Comparison of ENCODE assay signal across 8 cellular contexts in genomic region chr19:48351341-48351752, GRCh38. TPM values are rescaled to one million over a fixed set of nuclear protein-coding genes. Genes with fewer than 3 reads are reported as not detected.
DNase-seq lines count a peak whose midpoint lies in the region; ATAC-seq and TF ChIP-seq lines count a peak whose summit lies in the region.

No MANE protein-coding gene starts in this region.

- H3K4me3 ChIP-seq in hepatocyte: no peak overlapping the region

- WGBS in hepatocyte (ENCODE audit: low lambda C conversion rate, missing lambda C conversion rate): 60% methylated on average over 8 of the region's 8 CpGs

- no peaks in the 10 kb centered on the region for H3K36me3 ChIP-seq in hepatocyte (replicated peaks; ENCODE audit: insufficient read depth, low read depth)

- H3K79me2 ChIP-seq in hepatocyte: no peaks in the 10 kb centered on the region

- H3K27ac ChIP-seq in hepatocyte: no peak overlapping the region

- H3K27ac Mint-ChIP-seq in T-helper 17 cell: no peak overlapping the region

- H3K4me3 Mint-ChIP-seq in T-helper 17 cell: peak overlapping the region; percentile 3

- TF ChIP-seq CTCF in LNCAP (IDR thresholded peaks at IDR 0.05) (peak; percentile 51), hepatocyte (IDR thresholded peaks at IDR 0.05; ENCODE audit: poor library complexity) (peak; percentile 67)

- DNase-seq in Daoy (ENCODE audit: low read depth) (peak; percentile 73), T-helper 17 cell (peak; percentile 57 to 77 (median 62)), amniotic epithelial cell (ENCODE audit: low read depth) (peak; percentile 53), hepatocyte (ENCODE audit: low spot score) (peak; percentile 70)
- DNase-seq in stimulated activated CD4-positive, alpha-beta T cell treated with anti-CD3 and anti-CD28 coated beads, Interleukin-15, amount 100 ng/mL, for 24 hours: peak; percentile 88

- H3K36me3 Mint-ChIP-seq in T-helper 17 cell (ENCODE audit: low read depth): peaks cover 2% of the 10 kb centered on the region

- peaks cover 3% of the 10 kb centered on the region for H3K4me1 ChIP-seq in hepatocyte (ENCODE audit: insufficient read depth)

- no peak overlapping the region for H3K4me2 ChIP-seq in hepatocyte

- peaks cover 10% of the 10 kb centered on the region for H3K4me1 Mint-ChIP-seq in T-helper 17 cell

- no peaks in the 10 kb centered on the region for H4K20me1 ChIP-seq in hepatocyte (ENCODE audit: insufficient read depth, poor library complexity, severe bottlenecking)

- ATAC-seq in T-helper 17 cell: peak; percentile 91
- no peak for ATAC-seq in GM21423 (IDR thresholded peaks at IDR 0.05; ENCODE audit: unreplicated experiment)
- ATAC-seq in GM21447 (IDR thresholded peaks at IDR 0.05; ENCODE audit: unreplicated experiment): no peak

- no peaks in the 10 kb centered on the region for H3K27me3 Mint-ChIP-seq in T-helper 17 cell

- no peaks in the 10 kb centered on the region for H3K9me2 ChIP-seq in hepatocyte (replicated peaks; ENCODE audit: insufficient read depth)

- H3K9me3 ChIP-seq in T-helper 17 cell (ENCODE audit: control insufficient read depth, low read length, poor library complexity, severe bottlenecking) (no peaks in the 10 kb centered on the region), hepatocyte (ENCODE audit: low read depth) (no peaks in the 10 kb centered on the region)

- H2AFZ ChIP-seq in hepatocyte: no peak overlapping the region

- no peaks in the 10 kb centered on the region for H3K27me3 ChIP-seq in hepatocyte

RNA-seq across cellular contexts. Expression of gene TMEM143, which starts 12.4 kb away (rescaled TPM):
- 2.5 and 3.8 TPM in 2 replicates for total RNA-seq in Daoy (2014; rRNA removed; shearing (Covaris generic))
- 1 to 10 TPM; 7.9 to 8.8 TPM for total RNA-seq in T-helper 17 cell
- 5.3 and 5.9 TPM in 2 replicates for total RNA-seq in hepatocyte
- polyA plus RNA-seq in hepatocyte: 11.2 and 20.8 TPM in 2 replicates

RNA-seq across cellular contexts. Expression of gene SYNGR4, which starts 12.8 kb away (rescaled TPM):
- total RNA-seq in Daoy (2014; rRNA removed; shearing (Covaris generic)): not detected in 2 replicates
- total RNA-seq in T-helper 17 cell (not detected), hepatocyte (not detected in 2 replicates)
- polyA plus RNA-seq in hepatocyte: 0.51 and 1.3 TPM in 2 replicates

RNA-seq across cellular contexts. Expression of gene EMP3, which starts 26.0 kb away (rescaled TPM):
- 36.2 and 54.6 TPM in 2 replicates for total RNA-seq in Daoy (2014; rRNA removed; shearing (Covaris generic))
- total RNA-seq in T-helper 17 cell (100 to 1,000 TPM; 286 to 374 TPM), hepatocyte (68.4 and 80.1 TPM in 2 replicates)
- 379 and 381 TPM in 2 replicates for polyA plus RNA-seq in hepatocyte

RNA-seq across cellular contexts. Expression of gene KDELR1, which starts 40.0 kb away (rescaled TPM):
- 54.5 and 61.0 TPM in 2 replicates for total RNA-seq in Daoy (2014; rRNA removed; shearing (Covaris generic))
- total RNA-seq in T-helper 17 cell (10 to 100 TPM; 34.0 to 41.3 TPM), hepatocyte (164 and 179 TPM in 2 replicates)
- polyA plus RNA-seq in hepatocyte: 278 and 288 TPM in 2 replicates

RNA-seq across cellular contexts. Expression of gene GRIN2D, which starts 42.1 kb away (rescaled TPM):
- 0.09 TPM in 1 of 2 replicates, not detected in the other for total RNA-seq in Daoy (2014; rRNA removed; shearing (Covaris generic))
- under 1 TPM; 0.08 to 0.17 TPM for total RNA-seq in T-helper 17 cell
- 0.40 and 1.00 TPM in 2 replicates for total RNA-seq in hepatocyte
- polyA plus RNA-seq in hepatocyte: 2.1 and 2.7 TPM in 2 replicates
